8 cellular contexts compared by ENCODE assay signal in genomic region chr3:138186803-138187295, GRCh38. TPM values are rescaled to one million over a fixed set of nuclear protein-coding genes. Genes with fewer than 3 reads are reported as not detected.
DNase-seq lines count a peak whose midpoint lies in the region; ATAC-seq lines count a peak whose summit lies in the region.

No MANE protein-coding gene starts in this region.

- H3K79me2 ChIP-seq in GM23248 (ENCODE audit: insufficient read depth): peaks cover 40% of the 10 kb centered on the region

- in situ Hi-C loops in GM23248 (cut with MboI): no loop called here

- H3K9me3 Mint-ChIP-seq in activated naive CD8-positive, alpha-beta T cell treated with anti-CD3 and anti-CD28 coated beads, Interleukin-2, amount 50 U/mL, for 24 hours: no peaks in the 10 kb centered on the region

- no peaks in the 10 kb centered on the region for H3K9me2 ChIP-seq in GM23248 (ENCODE audit: insufficient read depth)

- intact Hi-C loops in sciatic nerve (cut with DNase I): no loop called here

- H3K4me3 Mint-ChIP-seq in activated naive CD8-positive, alpha-beta T cell treated with anti-CD3 and anti-CD28 coated beads, Interleukin-2, amount 50 U/mL, for 24 hours: peak overlapping the region; percentile 95

- peaks cover 15% of the 10 kb centered on the region for H3K4me1 ChIP-seq in GM23248 (ENCODE audit: insufficient read depth)

- H3K36me3 ChIP-seq in GM23248 (ENCODE audit: low read depth) (0 out of 2 replicates have a peak, but pooled peaks cover 4% of the 10 kb centered on the region), KOPT-K1 (ENCODE audit: insufficient read depth, low read length) (peaks cover 23% of the 10 kb centered on the region)

- peaks cover 13% of the 10 kb centered on the region for H3F3A ChIP-seq in GM23248 (ENCODE audit: insufficient read depth)

- H3K4me1 Mint-ChIP-seq in activated naive CD8-positive, alpha-beta T cell treated with anti-CD3 and anti-CD28 coated beads, Interleukin-2, amount 50 U/mL, for 24 hours: peaks cover 33% of the 10 kb centered on the region

- H3K27ac ChIP-seq in GM23248 (peak overlapping the region; percentile 93), KOPT-K1 (ENCODE audit: low read depth, low read length, poor library complexity, severe bottlenecking) (peak overlapping the region; percentile 97)

- H3K27me3 ChIP-seq in GM23248 (replicated peaks; ENCODE audit: insufficient read depth): no peaks in the 10 kb centered on the region

- peaks cover 11% of the 10 kb centered on the region for H3K27me3 Mint-ChIP-seq in activated naive CD8-positive, alpha-beta T cell treated with anti-CD3 and anti-CD28 coated beads, Interleukin-2, amount 50 U/mL, for 24 hours

- H3K4me3 ChIP-seq in GM23248: peak overlapping the region; percentile 88

- ATAC-seq in activated naive CD8-positive, alpha-beta T cell treated with anti-CD3 and anti-CD28 coated beads, Interleukin-2, amount 50 U/mL, for 24 hours: peak; percentile 85
- ATAC-seq in sciatic nerve: peak; percentile 98

- peak overlapping the region; percentile 97 for H3K27ac Mint-ChIP-seq in activated naive CD8-positive, alpha-beta T cell treated with anti-CD3 and anti-CD28 coated beads, Interleukin-2, amount 50 U/mL, for 24 hours

- WGBS in GM23248 (ENCODE audit: low coverage in 1 of 2, low lambda C conversion rate in 2 of 2, missing lambda C conversion rate in 2 of 2), 2 experiments: 0 to 1% methylated on average over 25 of the region's 25 CpGs

- H3K4me2 ChIP-seq in GM23248 (ENCODE audit: unreplicated experiment): peak overlapping the region; percentile 99

- peaks cover 16% of the 10 kb centered on the region for H3K36me3 Mint-ChIP-seq in activated naive CD8-positive, alpha-beta T cell treated with anti-CD3 and anti-CD28 coated beads, Interleukin-2, amount 50 U/mL, for 24 hours (ENCODE audit: low read depth)

- H4K20me1 ChIP-seq in GM23248 (ENCODE audit: insufficient read depth): no peaks in the 10 kb centered on the region; the same call in 1 of the 2 replicates

- peak overlapping the region; percentile 95 for H3K9ac ChIP-seq in GM23248

- DNase-seq in ELF-1 (ENCODE audit: low read depth, low spot score) (peak; percentile 94), GM23248 (peak; percentile 94), SKM-1 treated with dmso at 0.1 percent for 144 hours (lab: John Stamatoyannopoulos, UW; ENCODE audit: unreplicated experiment) (peak; percentile 87), hepatic stellate cell (ENCODE audit: low spot score) (peak; percentile 27), sciatic nerve (ENCODE audit: low spot score) (peak; percentile 92), cortex of kidney (lab: John Stamatoyannopoulos, UW) (no peak)
- DNase-seq in activated naive CD8-positive, alpha-beta T cell treated with anti-CD3 and anti-CD28 coated beads, Interleukin-2, amount 50 U/mL, for 24 hours: peak; percentile 89

- no peaks in the 10 kb centered on the region for H3K9me3 ChIP-seq in GM23248 (ENCODE audit: low read depth)
- H3K9me3 ChIP-seq in KOPT-K1 (ENCODE audit: insufficient read depth, low read length, poor library complexity, severe bottlenecking): no peaks in the 10 kb centered on the region

- H2AFZ ChIP-seq in GM23248: peak overlapping the region; percentile 89

RNA-seq across cellular contexts. Expression of gene ARMC8, which starts 0.3 kb away (rescaled TPM):
- 29.2 and 32.9 TPM in 2 replicates for total RNA-seq in GM23248 (2014; rRNA removed; shearing (Covaris generic))
- 30.1 and 31.2 TPM in 2 replicates for polyA plus RNA-seq in GM23248 (2016; fragmentation: Nextera tagmentation; extraction: Ambion mirVana)
- 48.9 TPM for total RNA-seq in sciatic nerve

RNA-seq across cellular contexts. Expression of gene DBR1, which starts 12.1 kb away (rescaled TPM):
- total RNA-seq in GM23248 (2014; rRNA removed; shearing (Covaris generic)): 14.7 and 16.9 TPM in 2 replicates
- polyA plus RNA-seq in GM23248 (2016; fragmentation: Nextera tagmentation; extraction: Ambion mirVana): 12.1 and 12.3 TPM in 2 replicates
- 14.6 TPM for total RNA-seq in sciatic nerve

RNA-seq across cellular contexts. Expression of gene A4GNT, which starts 54.7 kb away (rescaled TPM):
- total RNA-seq in GM23248 (2014; rRNA removed; shearing (Covaris generic)): not detected in 2 replicates
- 0.14 TPM in 1 of 2 replicates, not detected in the other for polyA plus RNA-seq in GM23248 (2016; fragmentation: Nextera tagmentation; extraction: Ambion mirVana)
- not detected for total RNA-seq in sciatic nerve
